Comparison of ENCODE assay signal across 9 cellular contexts in the genomic region with DNA sequence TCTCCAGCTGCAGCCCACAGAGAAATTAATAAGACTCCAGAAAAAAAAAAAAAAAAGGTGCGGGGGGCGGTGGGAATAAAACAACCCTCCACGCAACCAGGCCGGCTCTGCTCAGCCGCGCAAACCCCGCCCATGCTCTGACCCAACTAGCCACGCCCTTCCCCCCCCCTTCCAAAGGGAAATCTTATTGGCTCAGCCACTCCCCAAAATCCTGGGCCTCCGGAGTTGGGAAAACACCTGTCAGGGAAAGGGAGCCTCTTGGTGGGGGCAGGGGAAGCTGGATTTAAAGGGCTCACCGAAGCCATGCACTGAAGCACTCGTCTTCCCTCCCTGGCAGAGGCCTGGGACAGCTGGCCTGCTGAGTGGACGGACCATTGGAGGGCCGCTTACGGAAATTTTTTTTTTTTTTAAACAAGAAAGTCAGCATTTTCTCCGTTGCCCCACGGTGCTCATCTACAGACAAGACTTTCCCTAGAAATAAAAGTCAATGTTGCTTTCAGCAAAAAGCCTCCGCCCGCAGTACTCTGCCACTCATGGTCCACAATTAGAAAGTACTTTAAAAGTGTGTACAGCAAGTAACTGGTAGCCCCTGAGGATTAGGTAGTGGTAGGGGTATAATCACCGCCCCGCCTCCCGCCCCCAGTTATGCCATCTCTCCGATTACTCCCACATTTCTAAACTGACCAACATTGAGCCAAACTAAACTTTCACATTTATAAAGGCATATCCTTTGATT. TPM values are rescaled to one million over a fixed set of nuclear protein-coding genes. Genes with fewer than 3 reads are reported as not detected.
A peak's percentile ranks its signal among the peaks of the same experiment; 100 is the strongest.
DNase-seq lines count a peak whose midpoint lies in the region; ATAC-seq and TF ChIP-seq lines count a peak whose summit lies in the region.
"Had no signal": no experiment of that assay in that cellular context is flagged by ENCODE, and none has a peak within 500 bp of the region (broad histone marks: within the 10 kb centered on the region; RNA-seq: fewer than 3 reads in every experiment).

No MANE protein-coding gene starts in this region.

- peak; percentile 32 for DNase-seq in NCI-H2029 (lab: John Stamatoyannopoulos, UW)
- DNase-seq in NCI-H2029 treated with DMSO at 0.1 percent for 48 hours (lab: John Stamatoyannopoulos, UW): no peak
- peak; percentile 55 for DNase-seq in SK-MEL-5 (ENCODE audit: low read depth, low spot score)
- DNase-seq in fibroblast of the aortic adventitia (ENCODE audit: low read depth): no peak
- DNase-seq in nephron progenitor cell: peak; percentile 26
- no peak for DNase-seq in DMS79 (lab: John Stamatoyannopoulos, UW)
- DNase-seq: CD4-positive, CD25-positive, alpha-beta regulatory T cell had no signal

- ATAC-seq in GM18861 (IDR thresholded peaks at IDR 0.05; ENCODE audit: unreplicated experiment) (no peak), GM21717 (IDR thresholded peaks at IDR 0.05; ENCODE audit: unreplicated experiment) (no peak)

- H3K36me3 Mint-ChIP-seq in nephron progenitor cell (ENCODE audit: low read depth): no peaks in the 10 kb centered on the region
- H3K36me3 Mint-ChIP-seq: CD4-positive, CD25-positive, alpha-beta regulatory T cell had no signal

- H3K4me1 Mint-ChIP-seq in nephron progenitor cell: peaks cover 19% of the 10 kb centered on the region

- H3K4me3 Mint-ChIP-seq in nephron progenitor cell: peak overlapping the region; percentile 86

- no peaks in the 10 kb centered on the region for H3K9me3 Mint-ChIP-seq in nephron progenitor cell

- H3K4me3 ChIP-seq in fibroblast of the aortic adventitia (ENCODE audit: low read depth, low read length): peak overlapping the region; percentile 72

- TF ChIP-seq CTCF in fibroblast of the aortic adventitia (IDR thresholded peaks at IDR 0.05; ENCODE audit: insufficient read depth, low read length) (no peak), nephron progenitor cell (IDR thresholded peaks at IDR 0.05) (no peak)

- H3K27me3 Mint-ChIP-seq in nephron progenitor cell (ENCODE audit: low read depth, poor library complexity): peaks cover 94% of the 10 kb centered on the region

- in situ Hi-C loops in SK-MEL-5 (cut with HindIII; ENCODE audit: low pct_unique_long_range_greater_than_20kb, low sequenced_read_pairs): no loop called here

- H3K27ac Mint-ChIP-seq in nephron progenitor cell: no peak overlapping the region
- H3K27ac Mint-ChIP-seq: CD4-positive, CD25-positive, alpha-beta regulatory T cell had no signal

RNA-seq across cellular contexts. Expression of a gene that starts 0.7 kb away (rescaled TPM):
- total RNA-seq in SK-MEL-5 (2014; rRNA removed; shearing (Covaris generic)): 0.32 and 0.75 TPM in 2 replicates
- polyA plus RNA-seq in SK-MEL-5 (2015; cell fraction: cytosol; rRNA removed): 0.74 and 1.4 TPM in 2 replicates
- 0.11 and 0.14 TPM in 2 replicates for polyA plus RNA-seq in SK-MEL-5 (2015; cell fraction: nucleus; rRNA removed)
- 0.16 and 5.8 TPM in 2 replicates for total RNA-seq in fibroblast of the aortic adventitia (ENCODE audit: low replicate concordance)
- total RNA-seq: CD4-positive, CD25-positive, alpha-beta regulatory T cell had no signal
- polyA plus RNA-seq: CD4-positive, CD25-positive, alpha-beta regulatory T cell had no signal

Comparison
In these comparisons a context has a peak if more than half of its experiments do, and no peak if none do; other contexts are left out.
1. DNase-seq: peak in NCI-H2029 (single experiment), SK-MEL-5 (single experiment) and nephron progenitor cell (single experiment); none in NCI-H2029 treated with DMSO at 0.1 percent for 48 hours (single experiment), fibroblast of the aortic adventitia (single experiment) and DMS79 (single experiment).